In genomic region chr22:46027219-46028068, GRCh38 we compare ENCODE assay signal across 8 cellular contexts. TPM values are rescaled to one million over a fixed set of nuclear protein-coding genes. Genes with fewer than 3 reads are reported as not detected.
DNase-seq lines count a peak whose midpoint lies in the region; ATAC-seq, FAIRE-seq and TF ChIP-seq lines count a peak whose summit lies in the region.

No MANE protein-coding gene starts in this region.

- no peaks in the 10 kb centered on the region for H3K9me2 ChIP-seq in SK-N-SH

- H3K4me2 ChIP-seq in mammary epithelial cell (ENCODE audit: insufficient read depth, low read depth, low read length) (peak overlapping the region; percentile 94), skeletal muscle satellite cell (ENCODE audit: low read length) (peak overlapping the region; percentile 90), SK-N-SH (no peak overlapping the region)

- CTCF ChIA-PET in mammary epithelial cell (lab: Charles Lee; ENCODE audit: low non-redundant PET) (no interaction called here), SK-N-SH (lab: Yijun Ruan, JAX) (interaction anchor here (0.7 to 2.1 kb wide), 4 partner anchors 12 to 21 kb away, joined by 3 to 11 read pairs (median 4); no protein-coding TSS in a partner anchor)

- H3K9ac ChIP-seq in mammary epithelial cell (ENCODE audit: insufficient read depth, low read length), result no peak overlapping the region
- peak overlapping the region; percentile 78 for H3K9ac ChIP-seq in skeletal muscle satellite cell (ENCODE audit: low read depth, low read length)
- H3K9ac ChIP-seq in SK-N-SH, result no peak overlapping the region

- TF ChIP-seq EP300 in SK-N-SH (IDR thresholded peaks at IDR 0.05; ENCODE audit: borderline replicate concordance in 1 of 2, low read depth in 1 of 2, low read length in 1 of 2), result no peak

- H3K4me1 ChIP-seq in mammary epithelial cell (ENCODE audit: insufficient read depth, low read length), result peaks cover 13% of the 10 kb centered on the region
- H3K4me1 ChIP-seq in skeletal muscle satellite cell (ENCODE audit: control insufficient read depth, insufficient read depth, low read length), result peaks cover 15% of the 10 kb centered on the region
- H3K4me1 ChIP-seq in SK-N-SH (ENCODE audit: control insufficient read depth in 1 of 2, insufficient read depth in 2 of 2, low read depth in 1 of 2, low read length in 1 of 2), result no peaks in the 10 kb centered on the region

- dilution Hi-C loops in mammary epithelial cell (cut with HindIII; ENCODE audit: low sequenced_read_pairs), result no loop called here

- ATAC-seq in HG02623 (IDR thresholded peaks at IDR 0.05; ENCODE audit: unreplicated experiment), result no peak

- no TSS peak for BruUV-seq in mammary epithelial cell (replicated peaks; lab: Mats Ljungman, UMichigan)

- H3K36me3 ChIP-seq in mammary epithelial cell (ENCODE audit: insufficient read depth, low read length) (no peaks in the 10 kb centered on the region), skeletal muscle satellite cell (ENCODE audit: insufficient read depth, low read length) (no peaks in the 10 kb centered on the region), SK-N-SH (replicated peaks in 1 of 2; ENCODE audit: control insufficient read depth in 1 of 2, insufficient read depth in 2 of 2, low read length in 1 of 2) (no peaks in the 10 kb centered on the region)

- peaks cover under 1% of the 10 kb centered on the region for H3F3A ChIP-seq in SK-N-SH (replicated peaks; ENCODE audit: insufficient read depth)

- TF ChIP-seq CTCF in mammary epithelial cell (conservative IDR thresholded peaks at IDR 0.05 in 1 of 2, IDR thresholded peaks at IDR 0.05 in 1 of 2; ENCODE audit: extremely low read depth in 1 of 2, insufficient read depth in 1 of 2, low read depth in 1 of 2, low read length in 2 of 2) (no peak), SK-N-SH (IDR thresholded peaks at IDR 0.05) (no peak)

- H2AFZ ChIP-seq in mammary epithelial cell (ENCODE audit: low read depth, low read length) (peak overlapping the region; percentile 76), SK-N-SH (ENCODE audit: low read depth) (no peak overlapping the region)

- H3K9me3 ChIP-seq in mammary epithelial cell (replicated peaks; ENCODE audit: insufficient read depth, low read length) (no peaks in the 10 kb centered on the region), skeletal muscle satellite cell (replicated peaks; ENCODE audit: low read length) (no peaks in the 10 kb centered on the region), SK-N-SH (no peaks in the 10 kb centered on the region)

- H3K4me3 ChIP-seq in mammary epithelial cell (replicated peaks in 1 of 3; ENCODE audit: insufficient read depth in 1 of 3, low read depth in 2 of 3, low read length in 3 of 3), result peak overlapping the region in 2 of 3 experiments; percentile 31 to 43
- peak overlapping the region; percentile 69 for H3K4me3 ChIP-seq in skeletal muscle satellite cell (ENCODE audit: low read length)
- no peak overlapping the region for H3K4me3 ChIP-seq in SK-N-SH (ENCODE audit: low read depth in 2 of 2, low read length in 1 of 2)

- TF ChIP-seq RAD21 in SK-N-SH (IDR thresholded peaks at IDR 0.05; ENCODE audit: low read length), result no peak

- DNase-seq in HT-29 (ENCODE audit: low spot score) (peak; percentile 34), mammary epithelial cell (no peak), SK-N-SH (no peak), SW 1271 (lab: John Stamatoyannopoulos, UW) (no peak), RCC 7860 (ENCODE audit: low spot score) (no peak)

- intact Hi-C loops in mammary epithelial cell (cut with micrococcal nuclease), result no loop called here

- FAIRE-seq in RCC 7860 (lab: Jason Lieb, UNC), result no peak

- H4K20me1 ChIP-seq in mammary epithelial cell (ENCODE audit: insufficient read depth, low read length) (no peaks in the 10 kb centered on the region), SK-N-SH (ENCODE audit: insufficient read depth) (no peaks in the 10 kb centered on the region)

- no peaks in the 10 kb centered on the region for H3K27me3 ChIP-seq in mammary epithelial cell (ENCODE audit: insufficient read depth, low read length)
- H3K27me3 ChIP-seq in layer of hippocampus (ENCODE audit: control insufficient read depth, insufficient read depth, low read length), result no peaks in the 10 kb centered on the region
- peaks cover 12% of the 10 kb centered on the region for H3K27me3 ChIP-seq in skeletal muscle satellite cell (ENCODE audit: control insufficient read depth, insufficient read depth, low read length)
- H3K27me3 ChIP-seq in SK-N-SH (ENCODE audit: insufficient read depth), result no peaks in the 10 kb centered on the region

- in situ Hi-C loops in mammary epithelial cell (cut with MboI; ENCODE audit: low sequenced_read_pairs in 2 of 2), result no loop called here

- 24% methylated on average over 31 of the region's 89 CpGs for WGBS in mammary epithelial cell (ENCODE audit: low coverage, missing lambda C conversion rate)
- WGBS in SK-N-SH (ENCODE audit: low lambda C conversion rate), result 75% methylated on average over 38 of the region's 89 CpGs

- POLR2A ChIA-PET in SK-N-SH (lab: Yijun Ruan, JAX), result no interaction called here

- H3K79me2 ChIP-seq in mammary epithelial cell (ENCODE audit: insufficient read depth, low read length), result no peaks in the 10 kb centered on the region
- H3K79me2 ChIP-seq in SK-N-SH (ENCODE audit: insufficient read depth), result no peaks in the 10 kb centered on the region

- H3K27ac ChIP-seq in mammary epithelial cell (ENCODE audit: insufficient read depth, low read depth, low read length), result no peak overlapping the region
- H3K27ac ChIP-seq in layer of hippocampus (ENCODE audit: low read depth, low read length), result peak overlapping the region; percentile 88
- H3K27ac ChIP-seq in SK-N-SH (ENCODE audit: low read depth in 2 of 2, low read length in 1 of 2), result no peak overlapping the region

TF ChIP-seq in SK-N-SH, 30 proteins besides CTCF, POLR2A, EP300 and RAD21:
- TF ChIP-seq TCF12 (IDR thresholded peaks at IDR 0.05), result no peak

RNA-seq across cellular contexts. Expression of gene WNT7B, which starts 50.5 kb away (rescaled TPM):
- 17.4 and 31.4 TPM in 2 replicates for total RNA-seq in HT-29 (2014; rRNA removed; shearing (Covaris generic))
- under 1 TPM; 0.31 to 0.50 TPM for total RNA-seq in mammary epithelial cell
- 0.15 TPM for polyA plus RNA-seq in mammary epithelial cell
- polyA minus RNA-seq in mammary epithelial cell, result 0.21 TPM
- total RNA-seq in skeletal muscle satellite cell (2012; rRNA removed), result not detected in 2 replicates
- polyA plus RNA-seq in SK-N-SH (2012; rRNA removed), result 0.13 TPM in 1 of 2 replicates, not detected in the other
- 0.01 and 0.20 TPM in 2 replicates for polyA plus RNA-seq in SK-N-SH (2012; cell fraction: cytosol; rRNA removed)
- polyA plus RNA-seq in SK-N-SH (2012; cell fraction: nucleus; rRNA removed), result 0.08 TPM in 2 replicates

Comparison
In these comparisons a context has a peak if more than half of its experiments do, and no peak if none do; other contexts are left out.
1. H3K4me3 ChIP-seq: peak in mammary epithelial cell (2 of 3) and skeletal muscle satellite cell (single experiment); none in SK-N-SH (0 of 2).
2. RNA of gene WNT7B, which starts 50.5 kb away (total RNA-seq): 17.4 to 31.4 TPM in HT-29; 0.31 to 0.50 TPM in mammary epithelial cell; every median in the first group is over 10 times any median in the second.